Comparison of ENCODE assay signal across 9 cellular contexts in the genomic region with DNA sequence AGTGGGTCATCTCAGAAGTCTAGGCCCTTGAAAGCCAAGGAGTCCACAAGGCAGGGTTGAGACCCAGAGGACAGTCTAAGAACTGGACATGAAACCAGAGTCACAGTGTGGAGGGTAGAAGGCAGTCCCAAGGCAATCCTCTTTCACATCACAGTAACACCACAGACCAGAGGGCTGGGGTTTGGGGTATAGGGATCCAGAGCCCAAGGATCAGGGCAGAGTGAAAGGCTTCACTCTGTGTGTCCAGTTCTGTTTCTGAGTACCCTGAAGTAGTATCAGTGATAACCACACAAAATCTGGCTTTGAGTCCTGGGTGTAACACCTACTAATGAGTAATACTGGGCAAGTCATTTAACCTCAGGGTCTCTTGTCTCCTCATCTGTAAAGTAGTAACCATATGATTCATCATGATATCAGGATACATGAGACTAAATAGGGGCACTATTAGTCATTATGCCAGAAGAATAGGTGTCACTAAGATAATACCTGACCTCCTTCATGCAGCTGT.
DNase-seq lines count a peak whose midpoint lies in the region; ATAC-seq and TF ChIP-seq lines count a peak whose summit lies in the region.
"Had no signal": no experiment of that assay in that cellular context is flagged by ENCODE, and none has a peak within 500 bp of the region (broad histone marks: within the 10 kb centered on the region; RNA-seq: fewer than 3 reads in every experiment).

No MANE protein-coding gene starts in this region.

- H3K27ac ChIP-seq in fibroblast of lung (ENCODE audit: insufficient read depth, low read length) (no peak overlapping the region), substantia nigra (ENCODE audit: low read depth, low read length, poor library complexity, severe bottlenecking) (no peak overlapping the region)
- H3K27ac ChIP-seq: skin epidermis had no signal

- no peaks in the 10 kb centered on the region for H3K36me3 ChIP-seq in fibroblast of lung (ENCODE audit: control insufficient read depth, insufficient read depth, low read length)

- no peaks in the 10 kb centered on the region for H4K20me1 ChIP-seq in fibroblast of lung (ENCODE audit: control insufficient read depth, extremely low read depth, insufficient read depth, low read length)

- H3K27me3 ChIP-seq in fibroblast of lung (ENCODE audit: control insufficient read depth, insufficient read depth, low read length), result no peaks in the 10 kb centered on the region

- H3K9ac ChIP-seq in fibroblast of lung (ENCODE audit: insufficient read depth, low read length), result no peak overlapping the region

- DNase-seq in fibroblast of lung (ENCODE audit: low read depth in 2 of 2) (peak; percentile 41 to 89), D341Med (ENCODE audit: low spot score) (no peak), substantia nigra (lab: John Stamatoyannopoulos, UW) (no peak), posterior cingulate gyrus (no peak), NCI-H1092 (lab: John Stamatoyannopoulos, UW) (no peak)

- peak; percentile 95 for ATAC-seq in GM18499 (IDR thresholded peaks at IDR 0.05; ENCODE audit: insufficient read depth, unreplicated experiment)
- peak; percentile 92 for ATAC-seq in GM21515 (IDR thresholded peaks at IDR 0.05; ENCODE audit: unreplicated experiment)
- ATAC-seq in HG03520 (IDR thresholded peaks at IDR 0.05; ENCODE audit: unreplicated experiment), result peak; percentile 93

- no peak overlapping the region for H2AFZ ChIP-seq in fibroblast of lung (ENCODE audit: low read length)

- H3K9me3 ChIP-seq in fibroblast of lung (ENCODE audit: control insufficient read depth, insufficient read depth, low read depth, low read length), result no peaks in the 10 kb centered on the region

- intact Hi-C loops in posterior cingulate gyrus (cut with DNase I), result no loop called here

- no peak overlapping the region for H3K4me2 ChIP-seq in fibroblast of lung (ENCODE audit: extremely low read depth, insufficient read depth, low read length)

- no peak for TF ChIP-seq CTCF in fibroblast of lung (conservative IDR thresholded peaks at IDR 0.05 in 1 of 2, IDR thresholded peaks at IDR 0.05 in 1 of 2; ENCODE audit: low read depth in 1 of 2, low read length in 2 of 2)

- no peaks in the 10 kb centered on the region for H3K79me2 ChIP-seq in fibroblast of lung (ENCODE audit: control insufficient read depth, insufficient read depth, low read length)

- H3K4me3 ChIP-seq in fibroblast of lung (replicated peaks in 1 of 4; ENCODE audit: control extremely low read depth in 1 of 4, insufficient read depth in 1 of 4, low read depth in 3 of 4, low read length in 4 of 4), result no peak overlapping the region
- H3K4me3 ChIP-seq: skin epidermis had no signal

- peaks cover 3% of the 10 kb centered on the region for H3K4me1 ChIP-seq in fibroblast of lung (ENCODE audit: control insufficient read depth, extremely low read depth, insufficient read depth, low read length)

Comparison
In these comparisons a context has a peak if more than half of its experiments do, and no peak if none do; other contexts are left out.
1. DNase-seq: peak in fibroblast of lung (2 of 2); none in D341Med (single experiment), substantia nigra (0 of 49), posterior cingulate gyrus (0 of 10) and NCI-H1092 (single experiment).
2. Peak in every context shown above with its lines, with median percentiles within 50 percentile points of each other: ATAC-seq.